Comparison of ENCODE assay signal across 18 cellular contexts in genomic region chr2:164178835-164179470, GRCh38.
DNase-seq lines count a peak whose midpoint lies in the region; ATAC-seq and TF ChIP-seq lines count a peak whose summit lies in the region.
"Had no signal": no experiment of that assay in that cellular context is flagged by ENCODE, and none has a peak within 500 bp of the region (broad histone marks: within the 10 kb centered on the region; RNA-seq: fewer than 3 reads in every experiment).

No MANE protein-coding gene starts in this region.

- no peak overlapping the region for H2BK20ac ChIP-seq in IMR-90 (ENCODE audit: low read depth, low read length)

- H2BK120ac ChIP-seq in IMR-90 (ENCODE audit: low read depth, low read length): no peak overlapping the region

- no peak overlapping the region for H4K8ac ChIP-seq in IMR-90 (ENCODE audit: low read depth in 2 of 2, low read length in 2 of 2)

- H4K91ac ChIP-seq in IMR-90 (ENCODE audit: insufficient read depth, low read depth, low read length): no peak overlapping the region

- dilution Hi-C loops in IMR-90 (cut with HindIII; ENCODE audit: low sequenced_read_pairs, unreplicated experiment): no loop called here

- TF ChIP-seq RAD21 in IMR-90 (IDR thresholded peaks at IDR 0.05; ENCODE audit: low read length): no peak

- TF ChIP-seq POLR2A in IMR-90 (IDR thresholded peaks at IDR 0.05; ENCODE audit: low read depth, low read length): no peak

- DNase-seq in IMR-90 (peak; percentile 24), epithelial cell of proximal tubule (ENCODE audit: low read depth) (peak; percentile 38), renal cortical epithelial cell (ENCODE audit: low read depth) (peak; percentile 63), inferior parietal cortex (ENCODE audit: extremely low spot score) (no peak)
- DNase-seq in activated CD4-positive, alpha-beta T cell treated with anti-CD3 and anti-CD28 coated beads, Interleukin-2, amount 50 U/mL, for 48 hours: no peak
- DNase-seq in NK-92 treated with Interleukin-12 subunit alpha and Interleukin-12 subunit beta, amount 100 ng/mL, for 24 hours (lab: John Stamatoyannopoulos, UW): no peak
- DNase-seq: activated effector memory CD4-positive, alpha-beta T cell treated with anti-CD3 and anti-CD28 coated beads, Interleukin-2, amount 50 U/mL, for 16 hours; C1 segment of cervical spinal cord; DMS79; foreskin fibroblast; H9; midbrain; NCI-H1694 treated with DMSO at 0.1 percent for 48 hours; NCI-H510A treated with DMSO at 0.1 percent for 48 hours; nucleus accumbens; upper lobe of right lung had no signal

- H4K20me1 ChIP-seq in IMR-90 (ENCODE audit: insufficient read depth, low read length): no peaks in the 10 kb centered on the region

- no peak overlapping the region for H3K4ac ChIP-seq in IMR-90 (ENCODE audit: low read depth, low read length)

- intact Hi-C loops in IMR-90 (cut with micrococcal nuclease): no loop called here

- H3K23ac ChIP-seq in IMR-90 (ENCODE audit: low read depth, low read length): no peak overlapping the region

- in situ Hi-C loops in IMR-90 (cut with MboI; ENCODE audit: low sequenced_read_pairs): no loop called here

- no peak overlapping the region for H3K9ac ChIP-seq in IMR-90 (ENCODE audit: low read depth, low read length)

- no peak overlapping the region for H2AFZ ChIP-seq in IMR-90 (replicated peaks; ENCODE audit: low read length, poor library complexity)

- peaks cover 4% of the 10 kb centered on the region for H3K9me3 ChIP-seq in IMR-90 (ENCODE audit: control insufficient read depth, insufficient read depth, low read length)
- H3K9me3 ChIP-seq: upper lobe of right lung had no signal

- no peaks in the 10 kb centered on the region for H3K79me1 ChIP-seq in IMR-90 (ENCODE audit: low read depth in 1 of 2, low read length in 2 of 2)

- H3K27ac ChIP-seq in IMR-90 (ENCODE audit: insufficient read depth, low read length): no peak overlapping the region
- H3K27ac ChIP-seq: upper lobe of right lung had no signal

- no peak overlapping the region for H2BK5ac ChIP-seq in IMR-90 (ENCODE audit: low read depth, low read length, poor library complexity, severe bottlenecking)

- POLR2A ChIA-PET in IMR-90 (lab: Charles Lee; ENCODE audit: unreplicated experiment): no interaction called here

- no peak overlapping the region for H2AK5ac ChIP-seq in IMR-90 (ENCODE audit: low read depth, low read length)

- BruUV-seq in IMR-90 (replicated peaks; lab: Mats Ljungman, UMichigan): no TSS peak

- no peaks in the 10 kb centered on the region for H3K4me1 ChIP-seq in IMR-90 (ENCODE audit: control insufficient read depth, insufficient read depth, low read length)
- H3K4me1 ChIP-seq: upper lobe of right lung had no signal

- H3K18ac ChIP-seq in IMR-90 (ENCODE audit: low read depth, low read length): no peak overlapping the region

- no peak overlapping the region for H3K14ac ChIP-seq in IMR-90 (replicated peaks; ENCODE audit: low read depth, low read length)

- no peak overlapping the region for H3K56ac ChIP-seq in IMR-90 (ENCODE audit: extremely low read depth, insufficient read depth, low read length)

- no peak overlapping the region for H4K5ac ChIP-seq in IMR-90 (ENCODE audit: low read depth, low read length)

- H3K4me3 ChIP-seq in IMR-90 (ENCODE audit: insufficient read depth, low read depth, low read length) (no peak overlapping the region), epithelial cell of proximal tubule (ENCODE audit: low read depth, low read length) (no peak overlapping the region)
- H3K4me3 ChIP-seq: upper lobe of right lung had no signal

- H3K4me2 ChIP-seq in IMR-90 (ENCODE audit: low read depth, low read length): no peak overlapping the region; the same call in 1 of the 2 replicates

- no peak overlapping the region for H2AK9ac ChIP-seq in IMR-90 (replicated peaks; ENCODE audit: low read depth, low read length, poor library complexity)

- no peak overlapping the region for H2BK15ac ChIP-seq in IMR-90 (ENCODE audit: low read depth, low read length)

- no peaks in the 10 kb centered on the region for H3K27me3 ChIP-seq in IMR-90 (ENCODE audit: control insufficient read depth, insufficient read depth, low read length)
- H3K27me3 ChIP-seq: upper lobe of right lung had no signal

- 40% methylated on average over 1 of the region's 3 CpGs; no CpG with 5 or more reads in 1 of the 2 experiments for whole genome bisulfite sequencing in IMR-90 (ENCODE audit: extremely low coverage in 2 of 2, insufficient read length in 1 of 2), 2 experiments

- TF ChIP-seq CTCF in IMR-90 (conservative IDR thresholded peaks at IDR 0.05; ENCODE audit: low read depth, low read length) (no peak), epithelial cell of proximal tubule (conservative IDR thresholded peaks at IDR 0.05; ENCODE audit: low read depth, low read length) (no peak)

- CTCF ChIA-PET in IMR-90 (lab: Yijun Ruan, JAX): no interaction called here

- no peaks in the 10 kb centered on the region for H3K36me3 ChIP-seq in IMR-90 (ENCODE audit: control insufficient read depth, insufficient read depth, low read length)
- H3K36me3 ChIP-seq: upper lobe of right lung had no signal

- H3K9me1 ChIP-seq in IMR-90 (ENCODE audit: insufficient read depth, low read length): no peaks in the 10 kb centered on the region

- peak; percentile 81 for ATAC-seq in GM18867 (IDR thresholded peaks at IDR 0.05; ENCODE audit: unreplicated experiment)
- ATAC-seq in IMR-90 (ENCODE audit: low read depth): no peak
- ATAC-seq: stimulated activated effector memory CD8-positive, alpha-beta T cell treated with anti-CD3 and anti-CD28 coated beads, Interleukin-12 subunit alpha, Interleukin-12 subunit beta, amount 100 ng/mL, for 72 hours; upper lobe of right lung had no signal

TF ChIP-seq in IMR-90, 13 proteins besides CTCF, POLR2A, EP300 and RAD21:
- TF ChIP-seq RCOR1 (IDR thresholded peaks at IDR 0.05; ENCODE audit: insufficient replicate concordance, low read length) (no peak), SMC3 (IDR thresholded peaks at IDR 0.05; ENCODE audit: low read depth, low read length) (no peak), MAZ (IDR thresholded peaks at IDR 0.05; ENCODE audit: borderline replicate concordance, low read depth, low read length) (no peak), NFE2L2 (IDR thresholded peaks at IDR 0.05; ENCODE audit: low read depth, low read length) (no peak)
- TF ChIP-seq, protein P1, sequence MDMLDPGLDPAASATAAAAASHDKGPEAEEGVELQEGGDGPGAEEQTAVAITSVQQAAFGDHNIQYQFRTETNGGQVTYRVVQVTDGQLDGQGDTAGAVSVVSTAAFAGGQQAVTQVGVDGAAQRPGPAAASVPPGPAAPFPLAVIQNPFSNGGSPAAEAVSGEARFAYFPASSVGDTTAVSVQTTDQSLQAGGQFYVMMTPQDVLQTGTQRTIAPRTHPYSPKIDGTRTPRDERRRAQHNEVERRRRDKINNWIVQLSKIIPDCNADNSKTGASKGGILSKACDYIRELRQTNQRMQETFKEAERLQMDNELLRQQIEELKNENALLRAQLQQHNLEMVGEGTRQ (IDR thresholded peaks at IDR 0.05; ENCODE audit: low read depth, low read length): no peak

Comparison
In these comparisons a context has a peak if more than half of its experiments do, and no peak if none do; other contexts are left out.
1. DNase-seq: peak in IMR-90 (single experiment), epithelial cell of proximal tubule (single experiment) and renal cortical epithelial cell (single experiment); none in inferior parietal cortex (single experiment), activated CD4-positive, alpha-beta T cell treated with anti-CD3 and anti-CD28 coated beads, Interleukin-2, amount 50 U/mL, for 48 hours (0 of 2) and NK-92 treated with Interleukin-12 subunit alpha and Interleukin-12 subunit beta, amount 100 ng/mL, for 24 hours (single experiment).